29 cellular contexts compared by ENCODE assay signal in the genomic region with DNA sequence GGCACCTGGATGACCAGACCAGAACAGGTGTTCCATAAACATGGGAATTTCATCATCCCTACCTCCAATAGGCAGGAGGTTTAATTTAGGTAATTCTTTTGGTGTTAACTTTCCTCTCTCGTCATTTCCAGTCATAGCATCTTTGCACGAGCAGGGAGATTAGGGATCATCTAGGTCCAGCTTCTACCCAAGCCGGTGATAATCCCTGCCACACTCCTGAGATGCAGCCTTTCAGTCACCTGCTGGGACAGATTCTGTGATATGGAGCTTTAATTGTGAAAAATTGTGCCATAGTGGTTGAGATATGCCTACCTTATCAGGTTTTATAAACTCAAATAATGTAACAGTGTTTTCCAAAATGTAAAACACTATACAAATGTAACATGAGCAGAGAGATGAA.
"Had no signal": no experiment of that assay in that cellular context is flagged by ENCODE, and none has a peak within 500 bp of the region (broad histone marks: within the 10 kb centered on the region; RNA-seq: fewer than 3 reads in every experiment).

No MANE protein-coding gene starts in this region.

- H3K9me3 Mint-ChIP-seq: immature natural killer cell; stimulated activated effector memory CD8-positive, alpha-beta T cell treated with anti-CD3 and anti-CD28 coated beads, Interleukin-12 subunit alpha, Interleukin-12 subunit beta, amount 100 ng/mL, for 72 hours; stimulated activated naive CD8-positive, alpha-beta T cell treated with anti-CD3 and anti-CD28 coated beads, Interleukin-15, Interleukin-2, amounts not matched to agents 100 ng/mL and 50 ng/mL, for 24 hours had no signal

- ATAC-seq: left colon; left lung; lower lobe of right lung; natural killer cell; right cardiac atrium; sciatic nerve; stimulated activated effector memory CD8-positive, alpha-beta T cell treated with anti-CD3 and anti-CD28 coated beads, Interleukin-12 subunit alpha, Interleukin-12 subunit beta, amount 100 ng/mL, for 72 hours; upper lobe of right lung had no signal

- H3K27ac Mint-ChIP-seq: mesothelial cell of epicardium; nephron progenitor cell; progenitor cell of endocrine pancreas; stimulated activated effector memory CD8-positive, alpha-beta T cell treated with anti-CD3 and anti-CD28 coated beads, Interleukin-12 subunit alpha, Interleukin-12 subunit beta, amount 100 ng/mL, for 72 hours; stimulated activated naive CD8-positive, alpha-beta T cell treated with anti-CD3 and anti-CD28 coated beads, Interleukin-15, Interleukin-2, amounts not matched to agents 100 ng/mL and 50 ng/mL, for 24 hours had no signal

- DNase-seq: hypothalamus; immature natural killer cell; kidney; left colon; left lung; lower lobe of right lung; mammary epithelial cell; mesendoderm; naive B cell; natural killer cell; nephron progenitor cell; ovary; retina; right cardiac atrium; stimulated activated CD4-positive, alpha-beta T cell treated with anti-CD3 and anti-CD28 coated beads, Interleukin-12 subunit alpha, Interleukin-12 subunit beta, amount 100 ng/mL, for 4 hours; stimulated activated CD4-positive, alpha-beta T cell treated with anti-CD3 and anti-CD28 coated beads, Interleukin-4, amount 100 ng/mL, for 24 hours; stimulated activated naive CD4-positive, alpha-beta T cell; tibial artery; trophoblast cell; upper lobe of right lung; uterus had no signal

- H3K4me3 ChIP-seq: left lung, lower lobe of right lung, ovary, skin epidermis, suprapubic skin, thoracic aorta, tibial artery, upper lobe of right lung, uterus had no signal

- H3K4me3 Mint-ChIP-seq: immature natural killer cell; mesothelial cell of epicardium; naive B cell; natural killer cell; nephron progenitor cell; stimulated activated effector memory CD8-positive, alpha-beta T cell treated with anti-CD3 and anti-CD28 coated beads, Interleukin-12 subunit alpha, Interleukin-12 subunit beta, amount 100 ng/mL, for 72 hours; stimulated activated naive CD8-positive, alpha-beta T cell treated with anti-CD3 and anti-CD28 coated beads, Interleukin-15, Interleukin-2, amounts not matched to agents 100 ng/mL and 50 ng/mL, for 24 hours had no signal

- H3K36me3 ChIP-seq: left lung, lower lobe of right lung, ovary, suprapubic skin, thoracic aorta, tibial artery, upper lobe of right lung, uterus had no signal

- H3K27me3 ChIP-seq: left lung, ovary, suprapubic skin, tibial artery, upper lobe of right lung, uterus had no signal

- H3K27me3 Mint-ChIP-seq: naive B cell; progenitor cell of endocrine pancreas; stimulated activated naive CD8-positive, alpha-beta T cell treated with anti-CD3 and anti-CD28 coated beads, Interleukin-15, Interleukin-2, amounts not matched to agents 100 ng/mL and 50 ng/mL, for 24 hours had no signal

- H3K4me1 Mint-ChIP-seq: mesothelial cell of epicardium had no signal

- H3K27ac ChIP-seq: left lung, lower lobe of right lung, ovary, skin epidermis, suprapubic skin, thoracic aorta, tibial artery, upper lobe of right lung, uterus had no signal

- H3K9me3 ChIP-seq: left lung, lower lobe of right lung, ovary, suprapubic skin, thoracic aorta, tibial artery, upper lobe of right lung, uterus had no signal

- H3K36me3 Mint-ChIP-seq: mesothelial cell of epicardium; stimulated activated effector memory CD8-positive, alpha-beta T cell treated with anti-CD3 and anti-CD28 coated beads, Interleukin-12 subunit alpha, Interleukin-12 subunit beta, amount 100 ng/mL, for 72 hours had no signal
